22 cellular contexts compared by ENCODE assay signal in genomic region chr10:58050575-58050974, GRCh38.
"Had no signal": no experiment of that assay in that cellular context is flagged by ENCODE, and none has a peak within 500 bp of the region (broad histone marks: within the 10 kb centered on the region; RNA-seq: fewer than 3 reads in every experiment).

No MANE protein-coding gene starts in this region.

- H3K27me3 Mint-ChIP-seq: activated CD4-positive, alpha-beta memory T cell treated with anti-CD3 and anti-CD28 coated beads, Interleukin-2, amount 10 ng/mL, durations not matched to agents 7 days and 5 days; activated naive CD8-positive, alpha-beta T cell treated with anti-CD3 and anti-CD28 coated beads for 36 hours had no signal

- H3K36me3 ChIP-seq: esophagus squamous epithelium, neural progenitor cell, prostate gland, right atrium auricular region, tibial nerve, vagina had no signal

- H3K4me1 Mint-ChIP-seq: activated CD4-positive, alpha-beta memory T cell treated with anti-CD3 and anti-CD28 coated beads, Interleukin-2, amount 10 ng/mL, durations not matched to agents 7 days and 5 days; activated naive CD8-positive, alpha-beta T cell treated with anti-CD3 and anti-CD28 coated beads for 36 hours; activated T-helper 17 cell treated with anti-CD3 and anti-CD28 coated beads, Interleukin-2, amount 50 U/mL, for 72 hours; immature natural killer cell; naive thymus-derived CD4-positive, alpha-beta T cell had no signal

- H3K36me3 Mint-ChIP-seq: activated naive CD8-positive, alpha-beta T cell treated with anti-CD3 and anti-CD28 coated beads for 36 hours; immature natural killer cell; naive thymus-derived CD4-positive, alpha-beta T cell; neural progenitor cell had no signal

- H3K27ac Mint-ChIP-seq: activated CD4-positive, alpha-beta memory T cell treated with anti-CD3 and anti-CD28 coated beads, Interleukin-2, amount 10 ng/mL, durations not matched to agents 7 days and 5 days; activated naive CD8-positive, alpha-beta T cell treated with anti-CD3 and anti-CD28 coated beads for 36 hours; activated T-helper 17 cell treated with anti-CD3 and anti-CD28 coated beads, Interleukin-2, amount 50 U/mL, for 72 hours; immature natural killer cell; naive thymus-derived CD4-positive, alpha-beta T cell; neural progenitor cell; stimulated activated naive CD8-positive, alpha-beta T cell treated with anti-CD3 and anti-CD28 coated beads, Interleukin-15, Interleukin-2, amounts not matched to agents 100 ng/mL and 50 ng/mL, for 24 hours; T-helper 2 cell treated with Interferon-gamma antibody and Interleukin-4, amounts not matched to agents 5 μg/mL and 100 μg/mL, for 36 hours had no signal

- H3K9me3 Mint-ChIP-seq: activated CD4-positive, alpha-beta memory T cell treated with anti-CD3 and anti-CD28 coated beads, Interleukin-2, amount 10 ng/mL, durations not matched to agents 7 days and 5 days; activated naive CD8-positive, alpha-beta T cell treated with anti-CD3 and anti-CD28 coated beads for 36 hours; activated T-helper 17 cell treated with anti-CD3 and anti-CD28 coated beads, Interleukin-2, amount 50 U/mL, for 72 hours; neural progenitor cell; stimulated activated naive CD8-positive, alpha-beta T cell treated with anti-CD3 and anti-CD28 coated beads, Interleukin-15, Interleukin-2, amounts not matched to agents 100 ng/mL and 50 ng/mL, for 24 hours; T-helper 2 cell treated with Interferon-gamma antibody and Interleukin-4, amounts not matched to agents 5 μg/mL and 100 μg/mL, for 36 hours had no signal

- H3K4me1 ChIP-seq: esophagus squamous epithelium, prostate gland, right atrium auricular region, tibial nerve, vagina had no signal

- DNase-seq: activated CD4-positive, alpha-beta memory T cell treated with anti-CD3 and anti-CD28 coated beads, Interleukin-2, amount 10 ng/mL, durations not matched to agents 7 days and 5 days; activated CD4-positive, alpha-beta T cell treated with anti-CD3 and anti-CD28 coated beads for 4 hours; activated naive CD4-positive, alpha-beta T cell; activated naive CD8-positive, alpha-beta T cell treated with anti-CD3 and anti-CD28 coated beads for 36 hours; activated T-cell treated with anti-CD3 and anti-CD28 coated beads, Interleukin-2, amount 50 U/mL, for 1 hour; amniotic stem cell; effector CD4-positive, alpha-beta T cell; esophagus squamous epithelium; immature natural killer cell; mesenchymal stem cell; naive thymus-derived CD4-positive, alpha-beta T cell; stimulated activated CD4-positive, alpha-beta T cell treated with anti-CD3 and anti-CD28 coated beads, Interleukin-12 subunit alpha, Interleukin-12 subunit beta, amount 100 ng/mL, for 4 hours; stimulated activated CD4-positive, alpha-beta T cell treated with anti-CD3 and anti-CD28 coated beads, Interleukin-1b, Interleukin-23, amount 100 ng/mL, for 48 hours; stimulated activated CD8-positive, alpha-beta memory T cell treated with anti-CD3 and anti-CD28 coated beads, Interleukin-4, amount 100 ng/mL, for 48 hours had no signal

- ATAC-seq: activated T-helper 17 cell treated with anti-CD3 and anti-CD28 coated beads, Interleukin-2, amount 50 U/mL, for 72 hours; naive thymus-derived CD4-positive, alpha-beta T cell had no signal

- H3K27me3 ChIP-seq: esophagus squamous epithelium, neural progenitor cell, right atrium auricular region, tibial nerve, vagina had no signal

- H3K9me3 ChIP-seq: esophagus squamous epithelium, prostate gland, right atrium auricular region, tibial nerve, vagina had no signal

- H3K9ac ChIP-seq: neural progenitor cell had no signal

- H3K27ac ChIP-seq: esophagus squamous epithelium, neural progenitor cell, prostate gland, right atrium auricular region, tibial nerve, vagina had no signal

- H3K4me3 ChIP-seq: esophagus squamous epithelium, neural progenitor cell, prostate gland, right atrium auricular region, tibial nerve, vagina had no signal

- H3K4me3 Mint-ChIP-seq: activated CD4-positive, alpha-beta memory T cell treated with anti-CD3 and anti-CD28 coated beads, Interleukin-2, amount 10 ng/mL, durations not matched to agents 7 days and 5 days; activated naive CD8-positive, alpha-beta T cell treated with anti-CD3 and anti-CD28 coated beads for 36 hours; activated T-helper 17 cell treated with anti-CD3 and anti-CD28 coated beads, Interleukin-2, amount 50 U/mL, for 72 hours; immature natural killer cell; naive thymus-derived CD4-positive, alpha-beta T cell; neural progenitor cell; stimulated activated naive CD8-positive, alpha-beta T cell treated with anti-CD3 and anti-CD28 coated beads, Interleukin-15, Interleukin-2, amounts not matched to agents 100 ng/mL and 50 ng/mL, for 24 hours; T-helper 2 cell treated with Interferon-gamma antibody and Interleukin-4, amounts not matched to agents 5 μg/mL and 100 μg/mL, for 36 hours had no signal
